13 cellular contexts compared by ENCODE assay signal in genomic region chr16:57276596-57276995, GRCh38. TPM values are rescaled to one million over a fixed set of nuclear protein-coding genes. Genes with fewer than 3 reads are reported as not detected.
DNase-seq lines count a peak whose midpoint lies in the region; ATAC-seq, FAIRE-seq and TF ChIP-seq lines count a peak whose summit lies in the region.
"Had no signal": no experiment of that assay in that cellular context is flagged by ENCODE, and none has a peak within 500 bp of the region (broad histone marks: within the 10 kb centered on the region; RNA-seq: fewer than 3 reads in every experiment).

No MANE protein-coding gene starts in this region.

- H3K4me2 ChIP-seq in PC-9 (peak overlapping the region; percentile 26), neuronal stem cell (ENCODE audit: insufficient read depth, low read length, poor library complexity, severe bottlenecking) (no peak overlapping the region)

- H3K27ac ChIP-seq in PC-9 (peak overlapping the region; percentile 39; the same call in 1 of the 2 replicates), neuronal stem cell (replicated peaks; ENCODE audit: low read length) (no peak overlapping the region), WERI-Rb-1 (no peak overlapping the region)

- H3K18ac ChIP-seq in neuronal stem cell (ENCODE audit: low read length) = no peak overlapping the region

- DNase-seq in H54 (ENCODE audit: insufficient read length, low spot score) = no peak
- DNase-seq in PC-9 = no peak
- no peak for DNase-seq in neuronal stem cell (ENCODE audit: low spot score)
- no peak for DNase-seq in NCI-H345 treated with DMSO at 0.1 percent for 48 hours (lab: John Stamatoyannopoulos, UW; ENCODE audit: unreplicated experiment)
- DNase-seq in stimulated activated CD4-positive, alpha-beta T cell treated with anti-CD3 and anti-CD28 coated beads, Interleukin-15, amount 100 ng/mL, for 24 hours = no peak
- no peak for DNase-seq in WERI-Rb-1
- no peak for DNase-seq in GM20000 (ENCODE audit: low spot score)
- DNase-seq: activated CD4-positive, CD25-positive, alpha-beta regulatory T cell treated with anti-CD3 and anti-CD28 coated beads, Interleukin-2, amount 50 U/mL, for 72 hours; NCI-H2171 treated with DMSO at 0.1 percent for 48 hours; stimulated activated naive B cell treated with anti-CD40 and anti-IgM and Interleukin-4, amounts not matched to agents 10 μg/mL and 1 μg/mL and 100 μg/mL, for 72 hours had no signal

- no CpG with 5 or more reads among the region's 5 CpGs for WGBS in neuronal stem cell (ENCODE audit: extremely low coverage in 2 of 2, insufficient read length in 2 of 2, insufficient replicate concordance in 1 of 2), 2 donors

- H3K27me3 ChIP-seq in PC-9 (ENCODE audit: insufficient read depth, low read depth) (no peaks in the 10 kb centered on the region), neuronal stem cell (ENCODE audit: control insufficient read depth in 3 of 3, insufficient read depth in 3 of 3, low read depth in 1 of 3, low read length in 3 of 3) (peaks cover 0 to 7% (median 0%) of the 10 kb centered on the region in 3 experiments), WERI-Rb-1 (ENCODE audit: insufficient read depth, low read depth, severe bottlenecking) (no peaks in the 10 kb centered on the region)

- no peak overlapping the region for H2BK5ac ChIP-seq in neuronal stem cell (ENCODE audit: low read length)

- no peaks in the 10 kb centered on the region for H3K79me1 ChIP-seq in neuronal stem cell (ENCODE audit: low read depth, low read length)

- POLR2A ChIA-PET in PC-9 (lab: Charles Lee; ENCODE audit: unreplicated experiment) = no interaction called here

- H2AFZ ChIP-seq in PC-9 (no peak overlapping the region), neuronal stem cell (ENCODE audit: low read length) (peak overlapping the region; percentile 50)

- H3K4me1 ChIP-seq in PC-9 (replicated peaks; ENCODE audit: insufficient read depth) = peaks cover 49% of the 10 kb centered on the region
- H3K4me1 ChIP-seq in neuronal stem cell (ENCODE audit: control insufficient read depth in 2 of 2, insufficient read depth in 1 of 2, low read depth in 1 of 2, low read length in 2 of 2) = peaks cover 5 to 9% of the 10 kb centered on the region in 2 donors

- no peak overlapping the region for H2BK15ac ChIP-seq in neuronal stem cell (ENCODE audit: low read length)

- no peak overlapping the region for H2BK120ac ChIP-seq in neuronal stem cell (ENCODE audit: low read depth, low read length)

- intact Hi-C loops in PC-9 (cut with micrococcal nuclease; ENCODE audit: unreplicated experiment) = loop anchor here (2.0 kb wide), 1 partner anchor 24 kb away; no protein-coding TSS in a partner anchor

- TF ChIP-seq POLR2A in H54 (IDR thresholded peaks at IDR 0.05; ENCODE audit: low read depth, low read length) = no peak

- H2AK5ac ChIP-seq in neuronal stem cell (ENCODE audit: low read depth, low read length) = no peak overlapping the region

- no peaks in the 10 kb centered on the region for H3K36me3 ChIP-seq in PC-9 (ENCODE audit: low read depth)
- no peaks in the 10 kb centered on the region for H3K36me3 ChIP-seq in neuronal stem cell (replicated peaks in 1 of 2; ENCODE audit: control insufficient read depth in 2 of 2, insufficient read depth in 2 of 2, low read length in 2 of 2)
- no peaks in the 10 kb centered on the region for H3K36me3 ChIP-seq in WERI-Rb-1

- CTCF ChIA-PET in PC-9 (lab: Charles Lee) = interaction anchor here (0.7 kb wide), 1 partner anchor 104 kb away, joined by 10 read pairs; no protein-coding TSS in a partner anchor

- H4K8ac ChIP-seq in neuronal stem cell (ENCODE audit: low read depth, low read length) = no peak overlapping the region

- no peaks in the 10 kb centered on the region for H3K79me2 ChIP-seq in PC-9 (ENCODE audit: low read depth)

- no peak overlapping the region for H3K4ac ChIP-seq in neuronal stem cell (ENCODE audit: low read length)

- no peak for TF ChIP-seq CTCF in PC-9 (conservative IDR thresholded peaks at IDR 0.05)
- no peak for TF ChIP-seq CTCF in WERI-Rb-1 (IDR thresholded peaks at IDR 0.05; ENCODE audit: low read depth, low read length)
- no peak for TF ChIP-seq CTCF in GM20000 (IDR thresholded peaks at IDR 0.05; ENCODE audit: extremely low read depth, missing control alignments)

- ATAC-seq in esophagus mucosa = peak; percentile 86

- no peak overlapping the region for H4K91ac ChIP-seq in neuronal stem cell (ENCODE audit: low read depth, low read length, poor library complexity)

- no peak overlapping the region for H2BK12ac ChIP-seq in neuronal stem cell (ENCODE audit: low read length)

- FAIRE-seq in H54 (lab: Jason Lieb, UNC) = peak; percentile 30

- H3K9ac ChIP-seq in neuronal stem cell (ENCODE audit: low read depth, low read length, poor library complexity) = no peak overlapping the region

- no peaks in the 10 kb centered on the region for H3K9me2 ChIP-seq in PC-9 (ENCODE audit: insufficient read depth)

- H3K9me3 ChIP-seq in PC-9 (ENCODE audit: insufficient read depth, low read depth) (no peaks in the 10 kb centered on the region), neuronal stem cell (replicated peaks in 1 of 2; ENCODE audit: control insufficient read depth in 2 of 2, insufficient read depth in 1 of 2, low read depth in 1 of 2, low read length in 2 of 2) (no peaks in the 10 kb centered on the region), WERI-Rb-1 (ENCODE audit: severe bottlenecking) (no peaks in the 10 kb centered on the region)

- BruUV-seq in PC-9 (replicated peaks; lab: Mats Ljungman, UMichigan) = no TSS peak

- peaks cover 50% of the 10 kb centered on the region for H3F3A ChIP-seq in PC-9 (ENCODE audit: insufficient read depth, low read depth)

- H3K23ac ChIP-seq in neuronal stem cell (ENCODE audit: low read depth, low read length, poor library complexity) = no peak overlapping the region

- H3K4me3 ChIP-seq in PC-9 (no peak overlapping the region), neuronal stem cell (ENCODE audit: low read length in 2 of 2) (peak overlapping the region in 1 of 2 donors; percentile 43), WERI-Rb-1 (ENCODE audit: low read depth, low read length) (no peak overlapping the region)

- H3K14ac ChIP-seq in neuronal stem cell (ENCODE audit: low read length) = no peak overlapping the region

- H4K20me1 ChIP-seq in PC-9 (ENCODE audit: insufficient read depth) = no peaks in the 10 kb centered on the region

RNA-seq across cellular contexts. Expression of gene PLLP, which starts 7.9 kb away (rescaled TPM):
- total RNA-seq in PC-9 (2021) = 1.8 and 2.8 TPM in 2 replicates
- 9.3 TPM for total RNA-seq in esophagus mucosa
- 3.6 TPM for polyA plus RNA-seq in neuronal stem cell (2013, experiment 1 of 2)
- 3.4 TPM for polyA plus RNA-seq in neuronal stem cell (2013, experiment 2 of 2)
- total RNA-seq: activated T-helper 17 cell treated with anti-CD3 and anti-CD28 coated beads, Interleukin-2, amount 50 U/mL, for 72 hours; LHCN-M2 had no signal

RNA-seq across cellular contexts. Expression of gene ARL2BP, which starts 31.5 kb away (rescaled TPM):
- total RNA-seq in PC-9 (2021) = 19.8 and 23.6 TPM in 2 replicates
- total RNA-seq in esophagus mucosa = 43.4 TPM
- polyA plus RNA-seq in neuronal stem cell (2013, experiment 1 of 2) = 43.3 TPM
- polyA plus RNA-seq in neuronal stem cell (2013, experiment 2 of 2) = 45.1 TPM
